8 cellular contexts compared by ENCODE assay signal in genomic region chr7:36367561-36367889, GRCh38. TPM values are rescaled to one million over a fixed set of nuclear protein-coding genes. Genes with fewer than 3 reads are reported as not detected.
DNase-seq lines count a peak whose midpoint lies in the region; ATAC-seq and TF ChIP-seq lines count a peak whose summit lies in the region.

No MANE protein-coding gene starts in this region.

- ATAC-seq in HG02610 (IDR thresholded peaks at IDR 0.05; ENCODE audit: unreplicated experiment) (no peak), HG03139 (IDR thresholded peaks at IDR 0.05; ENCODE audit: unreplicated experiment) (no peak)

- H3K4me1 ChIP-seq in HUES6 (ENCODE audit: control insufficient read depth, insufficient read depth, low read length) (no peaks in the 10 kb centered on the region), colonic mucosa (no peaks in the 10 kb centered on the region)

- intact Hi-C loops in colonic mucosa (cut with DNase I) = no loop called here

- H3K4me3 Mint-ChIP-seq in nephron = peak overlapping the region; percentile 90 to 98 (median 92)

- H3K36me3 ChIP-seq in HUES6 (ENCODE audit: control insufficient read depth, insufficient read depth, low read length) (no peaks in the 10 kb centered on the region), colonic mucosa (no peaks in the 10 kb centered on the region)

- H3K27ac ChIP-seq in C4-2B = peak overlapping the region; percentile 42; the same call in 1 of the 2 replicates
- no peak overlapping the region for H3K27ac ChIP-seq in HUES6 (ENCODE audit: low read depth, low read length)
- no peak overlapping the region for H3K27ac ChIP-seq in colonic mucosa

- peak overlapping the region; percentile 40 for H3K9ac ChIP-seq in HUES6 (ENCODE audit: low read length)
- H3K9ac ChIP-seq in colonic mucosa (ENCODE audit: low read depth in 2 of 2, low read length in 2 of 2) = peak overlapping the region; percentile 77 to 80

- no peak for DNase-seq in colonic mucosa
- no peak for DNase-seq in UCSD-AML1 (lab: John Stamatoyannopoulos, UW; ENCODE audit: unreplicated experiment)
- DNase-seq in globus pallidus (ENCODE audit: low spot score) = no peak

- H3K9me3 ChIP-seq in HUES6 (ENCODE audit: control insufficient read depth, insufficient read depth, low read depth, low read length) (no peaks in the 10 kb centered on the region), colonic mucosa (no peaks in the 10 kb centered on the region)

- no peaks in the 10 kb centered on the region for H3K9me3 Mint-ChIP-seq in nephron

- TF ChIP-seq CTCF in C4-2B (conservative IDR thresholded peaks at IDR 0.05) (no peak), colonic mucosa (IDR thresholded peaks at IDR 0.05) (no peak), nephron (IDR thresholded peaks at IDR 0.05; ENCODE audit: unreplicated experiment in 3 of 3) (no peak)

- H3K27ac Mint-ChIP-seq in nephron = peak overlapping the region in 1 of 3 experiments; percentile 19

- H3K36me3 Mint-ChIP-seq in nephron (ENCODE audit: low read depth) = peaks cover 3% of the 10 kb centered on the region

- H3K27me3 ChIP-seq in HUES6 (ENCODE audit: control insufficient read depth, insufficient read depth, low read length) (peaks cover 49% of the 10 kb centered on the region), colonic mucosa (no peaks in the 10 kb centered on the region)

- H3K4me3 ChIP-seq in HUES6 (ENCODE audit: low read depth, low read length) = peak overlapping the region; percentile 76
- H3K4me3 ChIP-seq in colonic mucosa = peak overlapping the region; percentile 65

- H3K4me1 Mint-ChIP-seq in nephron = no peaks in the 10 kb centered on the region

- H3K27me3 Mint-ChIP-seq in nephron (ENCODE audit: low read depth) = peaks cover 25% of the 10 kb centered on the region

RNA-seq across cellular contexts. Expression of gene ANLN, which starts 22.1 kb away (rescaled TPM):
- 10 to 100 TPM; 21.2 to 56.0 TPM for total RNA-seq in colonic mucosa
